In genomic region chr10:126246396-126246795, GRCh38 we compare ENCODE assay signal across 7 cellular contexts.
DNase-seq lines count a peak whose midpoint lies in the region; ATAC-seq and TF ChIP-seq lines count a peak whose summit lies in the region.
"Not testable (repeated sequence)": the region's sequence is repeated elsewhere in the genome, so short reads cannot be mapped to it uniquely, and the experiment has no call there.

No MANE protein-coding gene starts in this region.

- not testable (repeated sequence) for H3K27ac Mint-ChIP-seq in HFFc6

- H3K27me3 Mint-ChIP-seq in HFFc6 (ENCODE audit: insufficient read depth): not testable (repeated sequence)

- H3K36me3 Mint-ChIP-seq in HFFc6 (ENCODE audit: low read depth): not testable (repeated sequence)

- not testable (repeated sequence) for H3K79me2 ChIP-seq in fibroblast of lung (ENCODE audit: control insufficient read depth, insufficient read depth, low read length)

- not testable (repeated sequence) for H3K27me3 ChIP-seq in RWPE2 (ENCODE audit: insufficient read depth, poor library complexity, severe bottlenecking); fibroblast of lung (ENCODE audit: control insufficient read depth, insufficient read depth, low read length)

- 0 out of 2 replicates have a peak overlapping the region, but pooled peaks have one; percentile 60 for H3K4me3 Mint-ChIP-seq in HFFc6

- H3K4me1 ChIP-seq in RWPE2 (ENCODE audit: insufficient read depth, poor library complexity, severe bottlenecking): peaks cover 16% of the 10 kb centered on the region
- H3K4me1 ChIP-seq in fibroblast of lung (ENCODE audit: control insufficient read depth, extremely low read depth, insufficient read depth, low read length): peaks cover 27% of the 10 kb centered on the region

- DNase-seq in EH (ENCODE audit: low read depth): peak; percentile 48
- DNase-seq in HFFc6: peak; percentile 30
- DNase-seq in RWPE2 (ENCODE audit: low spot score): not testable (repeated sequence)
- peak; percentile 72 for DNase-seq in astrocyte of the spinal cord (ENCODE audit: low read depth, low spot score)
- DNase-seq in fibroblast of lung (ENCODE audit: low read depth in 2 of 2): peak; percentile 40 to 64
- DNase-seq in foreskin melanocyte: peak; percentile 60
- peak; percentile 35 for DNase-seq in pons (ENCODE audit: low spot score)

- not testable (repeated sequence) for H3K9me3 ChIP-seq in RWPE2 (ENCODE audit: severe bottlenecking); fibroblast of lung (ENCODE audit: control insufficient read depth, insufficient read depth, low read depth, low read length)

- H3K36me3 ChIP-seq in RWPE2 (ENCODE audit: low read depth); fibroblast of lung (ENCODE audit: control insufficient read depth, insufficient read depth, low read length): not testable (repeated sequence)

- H3K4me2 ChIP-seq in fibroblast of lung (ENCODE audit: extremely low read depth, insufficient read depth, low read length): not testable (repeated sequence)

- not testable (repeated sequence) for H4K20me1 ChIP-seq in fibroblast of lung (ENCODE audit: control insufficient read depth, extremely low read depth, insufficient read depth, low read length)

- in situ Hi-C loops in astrocyte of the spinal cord (cut with HindIII; ENCODE audit: low sequenced_read_pairs): not testable (repeated sequence)

- not testable (repeated sequence) for H2AFZ ChIP-seq in fibroblast of lung (ENCODE audit: low read length)

- H3K9me3 Mint-ChIP-seq in HFFc6: not testable (repeated sequence)

- not testable (repeated sequence) for H3K9ac ChIP-seq in fibroblast of lung (ENCODE audit: insufficient read depth, low read length)

- not testable (repeated sequence) for ATAC-seq in RWPE2 (ENCODE audit: low read depth)

- not testable (repeated sequence) for H3K4me3 ChIP-seq in RWPE2 (ENCODE audit: severe bottlenecking); astrocyte of the spinal cord (ENCODE audit: low read depth, low read length); fibroblast of lung (replicated peaks in 1 of 4; ENCODE audit: control extremely low read depth in 1 of 4, insufficient read depth in 1 of 4, low read depth in 3 of 4, low read length in 4 of 4)

- H3K27ac ChIP-seq in RWPE2 (ENCODE audit: poor library complexity, severe bottlenecking) (peak overlapping the region; percentile 65), fibroblast of lung (ENCODE audit: insufficient read depth, low read length) (peak overlapping the region; percentile 70)

- peaks cover 12% of the 10 kb centered on the region; the same call in 1 of the 2 replicates for H3K4me1 Mint-ChIP-seq in HFFc6 (ENCODE audit: low read depth)

- not testable (repeated sequence) for TF ChIP-seq CTCF in HFFc6 (IDR thresholded peaks at IDR 0.05); RWPE2 (IDR thresholded peaks at IDR 0.05; ENCODE audit: poor library complexity, severe bottlenecking); astrocyte of the spinal cord (IDR thresholded peaks at IDR 0.05; ENCODE audit: low read depth, low read length); fibroblast of lung (conservative IDR thresholded peaks at IDR 0.05 in 1 of 2, IDR thresholded peaks at IDR 0.05 in 1 of 2; ENCODE audit: low read depth in 1 of 2, low read length in 2 of 2)
